Comparison of ENCODE assay signal across 14 cellular contexts in the genomic region with DNA sequence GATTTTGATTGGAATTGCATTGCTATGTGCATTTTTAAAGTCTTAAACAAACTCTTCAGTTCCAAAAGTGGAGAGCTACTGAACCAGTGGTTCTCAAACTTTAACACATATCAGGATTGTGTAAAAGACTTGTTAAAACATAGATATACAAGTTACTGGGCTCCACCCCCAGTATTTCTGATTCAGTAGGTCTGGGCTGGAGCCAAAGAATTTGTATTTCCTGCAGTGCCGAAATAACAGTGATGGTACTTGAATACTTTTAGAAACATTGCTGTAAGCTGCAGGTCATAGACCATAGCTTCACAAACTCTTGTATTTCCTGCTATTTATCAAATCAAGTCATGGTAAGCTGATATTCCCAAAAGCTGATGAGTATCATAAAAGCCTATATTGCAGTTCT.
DNase-seq lines count a peak whose midpoint lies in the region; ATAC-seq and TF ChIP-seq lines count a peak whose summit lies in the region.
"Had no signal": no experiment of that assay in that cellular context is flagged by ENCODE, and none has a peak within 500 bp of the region (broad histone marks: within the 10 kb centered on the region; RNA-seq: fewer than 3 reads in every experiment).

No MANE protein-coding gene starts in this region.

- H3K9me3 ChIP-seq in SK-N-MC (ENCODE audit: low read depth, low read length), result no peaks in the 10 kb centered on the region
- H3K9me3 ChIP-seq: Caco-2, gastroesophageal sphincter had no signal

- H3K27ac ChIP-seq in SK-N-MC, result peak overlapping the region; percentile 95
- H3K27ac ChIP-seq: gastroesophageal sphincter had no signal

- TF ChIP-seq CTCF in fibroblast of pulmonary artery (IDR thresholded peaks at IDR 0.05; ENCODE audit: low read length, missing control alignments), result no peak

- peak overlapping the region; percentile 72 for H3K4me3 ChIP-seq in SK-N-MC
- H3K4me3 ChIP-seq in fibroblast of pulmonary artery (replicated peaks; ENCODE audit: low read depth, low read length), result no peak overlapping the region
- H3K4me3 ChIP-seq: gastroesophageal sphincter had no signal

- ATAC-seq in HG03280 (IDR thresholded peaks at IDR 0.05; ENCODE audit: unreplicated experiment), result no peak
- no peak for ATAC-seq in HG03342 (IDR thresholded peaks at IDR 0.05; ENCODE audit: unreplicated experiment)
- ATAC-seq: gastroesophageal sphincter; natural killer cell treated with Interleukin-12 subunit alpha and Interleukin-12 subunit beta and Interleukin-15 and Interleukin-18, amount 100 ng/mL, for 72 hours had no signal

- DNase-seq in GM04504 (ENCODE audit: low read depth) (peak; percentile 27), SK-N-MC (ENCODE audit: low read depth, low spot score) (peak; percentile 86), fibroblast of pulmonary artery (ENCODE audit: low read depth) (peak; percentile 80), renal cortical epithelial cell (ENCODE audit: low read depth) (peak; percentile 9), NCI-H1048 (lab: John Stamatoyannopoulos, UW) (no peak), NCI-H2196 treated with DMSO at 0.1 percent for 48 hours (lab: John Stamatoyannopoulos, UW; ENCODE audit: unreplicated experiment) (no peak)
- DNase-seq: activated CD4-positive, alpha-beta T cell treated with anti-CD3 and anti-CD28 coated beads, Interleukin-2, amount 50 U/mL, for 1 hour; Caco-2; cerebellar nuclear complex; kidney had no signal

- H3K9ac ChIP-seq in SK-N-MC (ENCODE audit: insufficient read length), result peak overlapping the region; percentile 39

- H3K36me3 ChIP-seq in SK-N-MC (ENCODE audit: insufficient read depth, low read length), result no peaks in the 10 kb centered on the region
- H3K36me3 ChIP-seq: gastroesophageal sphincter had no signal

Comparison
In these comparisons a context has a peak if more than half of its experiments do, and no peak if none do; other contexts are left out.
1. DNase-seq: peak in GM04504 (single experiment), SK-N-MC (single experiment), fibroblast of pulmonary artery (single experiment) and renal cortical epithelial cell (single experiment); none in NCI-H1048 (single experiment) and NCI-H2196 treated with DMSO at 0.1 percent for 48 hours (single experiment).